Comparison of ENCODE assay signal across 8 cellular contexts in the genomic region with DNA sequence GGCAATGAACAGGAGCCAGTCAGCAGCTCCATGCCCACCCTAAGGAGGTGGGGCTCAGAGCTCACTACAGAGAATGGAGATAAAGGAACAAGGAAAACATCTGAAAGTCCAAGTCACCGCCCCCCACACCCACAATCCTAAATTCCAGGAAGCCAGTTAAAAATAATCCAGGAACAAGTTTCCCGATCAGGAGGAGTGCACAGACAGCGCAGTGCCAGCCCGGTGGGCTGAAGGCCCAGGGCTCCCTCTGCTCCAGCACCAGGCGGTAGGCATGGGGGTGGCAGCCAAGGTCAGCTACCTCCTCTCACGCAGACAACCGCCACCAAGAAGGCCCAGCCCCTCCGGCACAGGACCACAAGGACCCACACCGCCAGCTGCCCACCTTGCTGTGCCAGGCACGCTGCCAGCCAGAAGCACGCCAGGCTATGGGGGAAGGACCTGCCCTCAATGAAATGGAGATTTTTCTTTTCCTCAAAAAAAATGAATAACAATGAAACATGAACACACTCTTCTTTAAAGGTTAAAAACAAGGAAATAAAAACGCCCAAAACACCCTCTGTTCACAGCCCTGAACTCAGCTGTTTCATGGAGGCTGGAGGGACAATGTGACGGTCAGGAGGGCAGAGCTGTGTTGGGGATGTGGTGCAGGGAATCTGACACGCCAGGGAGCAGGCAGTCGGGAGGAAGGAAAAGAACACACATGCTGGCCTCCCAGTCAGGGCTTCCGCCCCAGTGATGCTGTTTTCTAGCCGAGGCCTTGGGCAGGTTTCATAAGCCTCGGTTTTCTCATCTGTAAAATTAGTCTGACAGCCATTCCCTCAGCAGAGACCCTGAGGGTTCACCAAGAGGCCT. TPM values are rescaled to one million over a fixed set of nuclear protein-coding genes. Genes with fewer than 3 reads are reported as not detected.
DNase-seq lines count a peak whose midpoint lies in the region; ATAC-seq, FAIRE-seq and TF ChIP-seq lines count a peak whose summit lies in the region.

No MANE protein-coding gene starts in this region.

- CTCF ChIA-PET in PC-9 (lab: Charles Lee): interaction anchor here (0.6 kb wide), 1 partner anchor 428 kb away, joined by 3 read pairs; no protein-coding TSS in a partner anchor
- CTCF ChIA-PET in endothelial cell of umbilical vein (lab: Charles Lee): interaction anchor here (0.6 to 2.0 kb wide), 11 partner anchors 8 to 121 kb away, joined by 3 to 9 read pairs (median 4); no protein-coding TSS in a partner anchor

- H3K4me3 ChIP-seq in BLaER1 treated with 17β-estradiol and CSF1 and Interleukin-3, amounts not matched to agents 10 nM and 100 nM: peak overlapping the region in 7 of 10 experiments; percentile 0 to 24 (median 14); a peak in 5 of 20 replicates
- H3K4me3 ChIP-seq in PC-9: no peak overlapping the region
- H3K4me3 ChIP-seq in endothelial cell of umbilical vein (replicated peaks in 1 of 3; ENCODE audit: insufficient read depth in 1 of 3, low read depth in 1 of 3, low read length in 3 of 3): peak overlapping the region in 1 of 3 experiments; percentile 16

- peaks cover 98 to 100% (median 100%) of the 10 kb centered on the region in 10 experiments for H3K4me1 ChIP-seq in BLaER1 treated with 17β-estradiol and CSF1 and Interleukin-3, amounts not matched to agents 10 nM and 100 nM
- H3K4me1 ChIP-seq in PC-9 (replicated peaks; ENCODE audit: insufficient read depth) (peaks cover 41% of the 10 kb centered on the region), endothelial cell of umbilical vein (ENCODE audit: control insufficient read depth, extremely low read depth, insufficient read depth, low read length) (peaks cover 33% of the 10 kb centered on the region)

- dilution Hi-C loops in endothelial cell of umbilical vein (cut with MboI; ENCODE audit: extremely low pct_ligation_motif_present, low sequenced_read_pairs): no loop called here

- H4K20me1 ChIP-seq in BLaER1 treated with 17β-estradiol and CSF1 and Interleukin-3, amounts not matched to agents 10 nM and 100 nM: peaks cover 51 to 100% (median 76%) of the 10 kb centered on the region in 11 experiments
- H4K20me1 ChIP-seq in PC-9 (ENCODE audit: insufficient read depth): peaks cover 92% of the 10 kb centered on the region
- H4K20me1 ChIP-seq in endothelial cell of umbilical vein (replicated peaks; ENCODE audit: control insufficient read depth, extremely low read depth, insufficient read depth, low read length): no peaks in the 10 kb centered on the region

- DNase-seq in PC-9: peak in 1 of 2 experiments; percentile 10
- DNase-seq in endothelial cell of umbilical vein (ENCODE audit: low read depth, low spot score): peak; percentile 80
- DNase-seq in NCI-H187 (lab: John Stamatoyannopoulos, UW): no peak
- no peak for DNase-seq in SKM-1 treated with dmso at 0.1 percent for 144 hours (lab: John Stamatoyannopoulos, UW; ENCODE audit: unreplicated experiment)
- DNase-seq in EL: no peak

- peaks cover 29% of the 10 kb centered on the region for H3K36me3 Mint-ChIP-seq in nephron (ENCODE audit: low read depth)

- H3K9me3 ChIP-seq in BLaER1 treated with 17β-estradiol and CSF1 and Interleukin-3, amounts not matched to agents 10 nM and 100 nM (replicated peaks in 1 of 11): peaks cover 0 to 15% (median 9%) of the 10 kb centered on the region in 11 experiments; a peak in 15 of 22 replicates
- H3K9me3 ChIP-seq in PC-9 (ENCODE audit: insufficient read depth, low read depth) (no peaks in the 10 kb centered on the region), endothelial cell of umbilical vein (replicated peaks; ENCODE audit: control insufficient read depth, insufficient read depth, low read length) (no peaks in the 10 kb centered on the region)

- TF ChIP-seq CTCF in PC-9 (conservative IDR thresholded peaks at IDR 0.05) (no peak), endothelial cell of umbilical vein (IDR thresholded peaks at IDR 0.05; ENCODE audit: extremely low read depth in 1 of 2, insufficient read depth in 1 of 2, low read depth in 1 of 2, low read length in 2 of 2) (no peak), nephron (IDR thresholded peaks at IDR 0.05; ENCODE audit: unreplicated experiment in 3 of 3) (no peak)

- no peaks in the 10 kb centered on the region for H3K27me3 Mint-ChIP-seq in nephron (ENCODE audit: low read depth)

- H3K9me2 ChIP-seq in PC-9 (ENCODE audit: insufficient read depth): no peaks in the 10 kb centered on the region

- H3K4me2 ChIP-seq in BLaER1 treated with 17β-estradiol and CSF1 and Interleukin-3, amounts not matched to agents 10 nM and 100 nM: peak overlapping the region; percentile 86 to 98 (median 94)
- H3K4me2 ChIP-seq in PC-9 (peak overlapping the region; percentile 3; the same call in 1 of the 2 replicates), endothelial cell of umbilical vein (ENCODE audit: insufficient read depth, low read length) (peak overlapping the region; percentile 55)

- intact Hi-C loops in PC-9 (cut with micrococcal nuclease; ENCODE audit: unreplicated experiment): no loop called here
- intact Hi-C loops in endothelial cell of umbilical vein (cut with micrococcal nuclease): loop anchor here (2.0 kb wide), 2 partner anchors 23 to 59 kb away; no protein-coding TSS in a partner anchor

- no peaks in the 10 kb centered on the region for H3K9me3 Mint-ChIP-seq in nephron

- peaks cover 37% of the 10 kb centered on the region for H3F3A ChIP-seq in PC-9 (ENCODE audit: insufficient read depth, low read depth)

- peaks cover 100% of the 10 kb centered on the region for H3K79me2 ChIP-seq in PC-9 (ENCODE audit: low read depth)
- H3K79me2 ChIP-seq in endothelial cell of umbilical vein (ENCODE audit: control insufficient read depth, insufficient read depth, low read length): peaks cover 99% of the 10 kb centered on the region

- H3K4me3 Mint-ChIP-seq in nephron: no peak overlapping the region

- peak; percentile 88 for FAIRE-seq in endothelial cell of umbilical vein (lab: Jason Lieb, UNC)

- POLR2A ChIA-PET in PC-9 (lab: Charles Lee; ENCODE audit: unreplicated experiment) (no interaction called here), endothelial cell of umbilical vein (lab: Charles Lee) (no interaction called here)

- no TSS peak for BruUV-seq in PC-9 (replicated peaks; lab: Mats Ljungman, UMichigan)
- no TSS peak for BruUV-seq in endothelial cell of umbilical vein (replicated peaks; lab: Mats Ljungman, UMichigan)

- no peak for ATAC-seq in GM21528 (IDR thresholded peaks at IDR 0.05; ENCODE audit: low FRiP score, unreplicated experiment)

- H3K4me1 Mint-ChIP-seq in nephron: peaks cover 58% of the 10 kb centered on the region

- H2AFZ ChIP-seq in PC-9 (no peak overlapping the region), endothelial cell of umbilical vein (ENCODE audit: low read depth, low read length) (no peak overlapping the region)

- peaks cover 3 to 34% (median 15%) of the 10 kb centered on the region in 11 experiments; a peak in 15 of 22 replicates for H3K36me3 ChIP-seq in BLaER1 treated with 17β-estradiol and CSF1 and Interleukin-3, amounts not matched to agents 10 nM and 100 nM
- H3K36me3 ChIP-seq in PC-9 (ENCODE audit: low read depth): peaks cover 21% of the 10 kb centered on the region; the same call in 1 of the 2 replicates
- H3K36me3 ChIP-seq in endothelial cell of umbilical vein (ENCODE audit: control insufficient read depth in 2 of 2, extremely low read depth in 1 of 2, insufficient read depth in 2 of 2, low read length in 2 of 2): no peaks in the 10 kb centered on the region

- H3K9me1 ChIP-seq in endothelial cell of umbilical vein (replicated peaks; ENCODE audit: control insufficient read depth, extremely low read depth, insufficient read depth, low read length): no peaks in the 10 kb centered on the region

- H3K27ac Mint-ChIP-seq in nephron: peak overlapping the region; percentile 5 to 71 (median 43)

- no peaks in the 10 kb centered on the region for H3K27me3 ChIP-seq in BLaER1 treated with 17β-estradiol and CSF1 and Interleukin-3, amounts not matched to agents 10 nM and 100 nM
- H3K27me3 ChIP-seq in PC-9 (ENCODE audit: insufficient read depth, low read depth): no peaks in the 10 kb centered on the region
- H3K27me3 ChIP-seq in endothelial cell of umbilical vein (ENCODE audit: control insufficient read depth in 2 of 2, insufficient read depth in 2 of 2, low read length in 2 of 2): no peaks in the 10 kb centered on the region

- no peak for TF ChIP-seq POLR2A in endothelial cell of umbilical vein (IDR thresholded peaks at IDR 0.05; ENCODE audit: low read depth, low read length)

- H3K27ac ChIP-seq in BLaER1 treated with 17β-estradiol and CSF1 and Interleukin-3, amounts not matched to agents 10 nM and 100 nM: peak overlapping the region; percentile 57 to 98 (median 78)
- H3K27ac ChIP-seq in PC-9 (no peak overlapping the region; the same call in 1 of the 2 replicates), endothelial cell of umbilical vein (ENCODE audit: insufficient read depth, low read depth, low read length) (peak overlapping the region; percentile 80)

- H3K9ac ChIP-seq in BLaER1 treated with 17β-estradiol and CSF1 and Interleukin-3, amounts not matched to agents 10 nM and 100 nM: peak overlapping the region; percentile 43 to 75 (median 67); a peak in 21 of 22 replicates
- H3K9ac ChIP-seq in endothelial cell of umbilical vein (replicated peaks; ENCODE audit: extremely low read depth, insufficient read depth, low read length): peak overlapping the region; percentile 59

TF ChIP-seq in endothelial cell of umbilical vein, 7 proteins besides CTCF, POLR2A, EP300 and RAD21:
- TF ChIP-seq FOS (IDR thresholded peaks at IDR 0.05; ENCODE audit: borderline replicate concordance, insufficient read depth, low read length) (no peak), JUN (IDR thresholded peaks at IDR 0.05; ENCODE audit: borderline replicate concordance, insufficient read depth, insufficient read length, low read depth) (no peak), POLR2AphosphoS5 (IDR thresholded peaks at IDR 0.05; ENCODE audit: insufficient read depth, low read depth, low read length) (peak; percentile 35), GATA2 (IDR thresholded peaks at IDR 0.05; ENCODE audit: insufficient read depth, insufficient read length, low read depth, low read length) (no peak)

RNA-seq across cellular contexts. Expression of a gene that starts 11.0 kb away (rescaled TPM):
- total RNA-seq in PC-9 (2021) (134 and 139 TPM in 2 replicates), endothelial cell of umbilical vein (99.4 and 100 TPM in 2 replicates)
- polyA plus RNA-seq in endothelial cell of umbilical vein: 34.0 and 43.3 TPM in 2 replicates
- polyA plus RNA-seq in endothelial cell of umbilical vein (2011; cell fraction: cytosol; rRNA removed): 49.0 and 53.9 TPM in 2 replicates
- 68.3 and 79.6 TPM in 2 replicates for polyA plus RNA-seq in endothelial cell of umbilical vein (2011; cell fraction: nucleus; rRNA removed)
- 82.8 and 89.3 TPM in 2 replicates for polyA plus RNA-seq in endothelial cell of umbilical vein (2012)
- 31.4 and 32.5 TPM in 2 replicates for polyA minus RNA-seq in endothelial cell of umbilical vein
- polyA minus RNA-seq in endothelial cell of umbilical vein (2011; cell fraction: cytosol; rRNA and poly(A)+ RNA removed): 23.5 TPM
- polyA minus RNA-seq in endothelial cell of umbilical vein (2011; cell fraction: nucleus; rRNA and poly(A)+ RNA removed): 48.1 and 61.2 TPM in 2 replicates

Comparison
In these comparisons a context has a peak if more than half of its experiments do, and no peak if none do; other contexts are left out.
1. H3K4me2 ChIP-seq: peak in every context shown above with its lines; median percentile 94 in BLaER1 treated with 17β-estradiol and CSF1 and Interleukin-3, amounts not matched to agents 10 nM and 100 nM; 55 in endothelial cell of umbilical vein; 3 in PC-9.